Comparison of ENCODE assay signal across 33 cellular contexts in the genomic region with DNA sequence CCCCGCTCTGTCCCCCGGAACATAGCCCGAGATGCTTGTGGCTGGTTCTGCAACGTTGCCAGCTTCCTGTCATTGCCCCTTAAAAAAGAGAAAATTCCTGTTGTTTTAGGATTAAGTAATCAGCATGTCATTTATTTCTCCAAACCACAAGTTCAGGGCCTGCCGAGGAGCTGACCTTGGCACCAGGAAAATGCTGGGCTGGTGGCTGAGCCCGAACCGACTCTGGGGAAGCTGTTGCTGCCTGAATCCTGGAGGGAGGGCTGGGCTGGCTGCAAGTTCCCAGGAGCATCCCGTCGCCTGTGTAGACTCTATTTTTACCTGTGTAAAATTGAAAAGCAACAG.
A peak's percentile ranks its signal among the peaks of the same experiment; 100 is the strongest.
DNase-seq lines count a peak whose midpoint lies in the region; ATAC-seq, FAIRE-seq and TF ChIP-seq lines count a peak whose summit lies in the region.
"Had no signal": no experiment of that assay in that cellular context is flagged by ENCODE, and none has a peak within 500 bp of the region (broad histone marks: within the 10 kb centered on the region; RNA-seq: fewer than 3 reads in every experiment).

No MANE protein-coding gene starts in this region.

- DNase-seq in AG20443 (ENCODE audit: low spot score): peak; percentile 62
- DNase-seq in HT1080 (ENCODE audit: low read depth): peak; percentile 22
- DNase-seq in astrocyte (ENCODE audit: low read depth): peak; percentile 61
- DNase-seq in mesenchymal stem cell: peak; percentile 53
- no peak for DNase-seq in GM12892 (ENCODE audit: insufficient read length)
- DNase-seq: ACHN; activated CD4-positive, alpha-beta memory T cell treated with anti-CD3 and anti-CD28 coated beads for 36 hours; activated CD8-positive, alpha-beta memory T cell treated with anti-CD3 and anti-CD28 coated beads, Interleukin-2, amount 50 U/mL, for 4 hours; activated naive CD4-positive, alpha-beta T cell treated with anti-CD3 and anti-CD28 coated beads, Interleukin-2, amount 10 ng/mL, durations not matched to agents 7 days and 5 days; anterior cingulate cortex; Calu3; central memory CD4-positive, alpha-beta T cell; DMS79 treated with DMSO at 0.1 percent for 48 hours; H7; kidney glomerular epithelial cell; lower lobe of right lung; NCI-H1092; NCI-H1930; NCI-H524; nephron progenitor cell; NK-92 treated with Interleukin-12 subunit alpha and Interleukin-12 subunit beta, amount 100 ng/mL, for 24 hours; pancreas; stimulated activated CD4-positive, alpha-beta T cell treated with anti-CD3 and anti-CD28 coated beads, Interleukin-1b, Interleukin-23, amount 100 ng/mL, for 48 hours; tibial artery had no signal

- no peak for TF ChIP-seq EP300 in gastroesophageal sphincter (IDR thresholded peaks at IDR 0.05)

- H3K4me2 ChIP-seq in astrocyte (ENCODE audit: low read length): peak overlapping the region; percentile 31
- no peak overlapping the region for H3K4me2 ChIP-seq in mesenchymal stem cell (ENCODE audit: low read length, poor library complexity, severe bottlenecking)
- H3K4me2 ChIP-seq: smooth muscle cell had no signal

- peaks cover 39% of the 10 kb centered on the region for H3K4me1 ChIP-seq in astrocyte (ENCODE audit: insufficient read depth, low read length)
- peaks cover 2% of the 10 kb centered on the region for H3K4me1 ChIP-seq in mesenchymal stem cell (ENCODE audit: control insufficient read depth, insufficient read depth, low read depth, low read length)
- peaks cover 0 to 8% (median 0%) of the 10 kb centered on the region in 3 donors for H3K4me1 ChIP-seq in gastroesophageal sphincter
- H3K4me1 ChIP-seq: lower lobe of right lung, pancreas, tibial artery had no signal

- H3K27ac ChIP-seq in astrocyte (ENCODE audit: low read depth, low read length) (no peak overlapping the region), mesenchymal stem cell (ENCODE audit: low read length, poor library complexity, severe bottlenecking) (no peak overlapping the region), gastroesophageal sphincter (no peak overlapping the region)
- H3K27ac ChIP-seq: lower lobe of right lung, pancreas, tibial artery had no signal

- no peak overlapping the region for H2AK5ac ChIP-seq in mesenchymal stem cell (ENCODE audit: low read length, severe bottlenecking)

- H3K9me3 ChIP-seq in astrocyte (ENCODE audit: insufficient read depth, low read depth, low read length) (peaks cover 4% of the 10 kb centered on the region), mesenchymal stem cell (ENCODE audit: control insufficient read depth, low read length) (peaks cover 6% of the 10 kb centered on the region), gastroesophageal sphincter (peaks cover 0 to 4% (median 0%) of the 10 kb centered on the region in 3 donors)
- H3K9me3 ChIP-seq: pancreas had no signal

- H3K4me3 Mint-ChIP-seq in astrocyte (ENCODE audit: unreplicated experiment): no peak overlapping the region
- H3K4me3 Mint-ChIP-seq: activated CD4-positive, alpha-beta memory T cell treated with anti-CD3 and anti-CD28 coated beads for 36 hours; activated naive CD4-positive, alpha-beta T cell treated with anti-CD3 and anti-CD28 coated beads, Interleukin-2, amount 10 ng/mL, durations not matched to agents 7 days and 5 days; activated T-helper 1 cell treated with anti-CD3 and anti-CD28 coated beads, Interleukin-12 subunit alpha, Interleukin-12 subunit beta, Interleukin-2, Interleukin-4 antibody, amounts not matched to agents 30 ng/mL and 10 ng/mL and 1 ng/mL, durations not matched to agents 14 hours and 24 hours and 36 hours; CD14-positive monocyte; IgD-negative memory B cell; nephron progenitor cell had no signal

- no peaks in the 10 kb centered on the region for H3K36me3 Mint-ChIP-seq in astrocyte (ENCODE audit: low read depth, unreplicated experiment)
- H3K36me3 Mint-ChIP-seq: activated CD4-positive, alpha-beta memory T cell treated with anti-CD3 and anti-CD28 coated beads for 36 hours; activated naive CD4-positive, alpha-beta T cell treated with anti-CD3 and anti-CD28 coated beads, Interleukin-2, amount 10 ng/mL, durations not matched to agents 7 days and 5 days; CD14-positive monocyte; IgD-negative memory B cell had no signal

- H3K4me3 ChIP-seq in astrocyte (ENCODE audit: insufficient read depth, low read depth, low read length) (no peak overlapping the region), mesenchymal stem cell (ENCODE audit: insufficient read depth in 1 of 2, low read depth in 1 of 2, low read length in 2 of 2) (no peak overlapping the region), gastroesophageal sphincter (no peak overlapping the region)
- H3K4me3 ChIP-seq: GM12878, lower lobe of right lung, mucosa of descending colon, pancreas, smooth muscle cell, tibial artery had no signal

- no peaks in the 10 kb centered on the region for H4K20me1 ChIP-seq in astrocyte (ENCODE audit: insufficient read depth, low read length)

- peak overlapping the region; percentile 67 for H4K8ac ChIP-seq in mesenchymal stem cell (ENCODE audit: low read length)

- TF ChIP-seq CTCF in astrocyte (IDR thresholded peaks at IDR 0.05; ENCODE audit: insufficient read depth, low read depth, low read length): no peak
- TF ChIP-seq CTCF in gastroesophageal sphincter (IDR thresholded peaks at IDR 0.05): no peak

- H3K79me1 ChIP-seq in mesenchymal stem cell (replicated peaks; ENCODE audit: low read length, poor library complexity, severe bottlenecking): no peaks in the 10 kb centered on the region

- peak overlapping the region in 1 of 2 experiments; percentile 64 for H3K4ac ChIP-seq in mesenchymal stem cell (ENCODE audit: low read depth in 1 of 2, low read length in 2 of 2)

- no peak overlapping the region for H3K14ac ChIP-seq in mesenchymal stem cell (ENCODE audit: low read length in 2 of 2)

- peaks cover 27% of the 10 kb centered on the region for H3K4me1 Mint-ChIP-seq in astrocyte (ENCODE audit: low read depth, unreplicated experiment)
- H3K4me1 Mint-ChIP-seq: activated naive CD4-positive, alpha-beta T cell treated with anti-CD3 and anti-CD28 coated beads, Interleukin-2, amount 10 ng/mL, durations not matched to agents 7 days and 5 days had no signal

- WGBS in mesenchymal stem cell: 52% methylated on average over 6 of the region's 9 CpGs
- 70 to 80% methylated on average over 2 of the region's 9 CpGs for WGBS in gastroesophageal sphincter (ENCODE audit: low coverage in 1 of 2), 2 donors

- peak overlapping the region in 1 of 2 experiments; percentile 96 for H2BK12ac ChIP-seq in mesenchymal stem cell (ENCODE audit: low read length in 2 of 2)

- H2AFZ ChIP-seq in astrocyte (ENCODE audit: low read depth, low read length) (no peak overlapping the region), mesenchymal stem cell (ENCODE audit: low read depth, low read length) (no peak overlapping the region)

- peaks cover 2% of the 10 kb centered on the region for H3K9me3 Mint-ChIP-seq in astrocyte (ENCODE audit: unreplicated experiment)
- H3K9me3 Mint-ChIP-seq: activated naive CD4-positive, alpha-beta T cell treated with anti-CD3 and anti-CD28 coated beads, Interleukin-2, amount 10 ng/mL, durations not matched to agents 7 days and 5 days; activated T-helper 1 cell treated with anti-CD3 and anti-CD28 coated beads, Interleukin-12 subunit alpha, Interleukin-12 subunit beta, Interleukin-2, Interleukin-4 antibody, amounts not matched to agents 30 ng/mL and 10 ng/mL and 1 ng/mL, durations not matched to agents 14 hours and 24 hours and 36 hours had no signal

- H3K27ac Mint-ChIP-seq in astrocyte (ENCODE audit: unreplicated experiment): no peak overlapping the region
- H3K27ac Mint-ChIP-seq: activated CD4-positive, alpha-beta memory T cell treated with anti-CD3 and anti-CD28 coated beads for 36 hours; activated naive CD4-positive, alpha-beta T cell treated with anti-CD3 and anti-CD28 coated beads, Interleukin-2, amount 10 ng/mL, durations not matched to agents 7 days and 5 days; activated T-helper 1 cell treated with anti-CD3 and anti-CD28 coated beads, Interleukin-12 subunit alpha, Interleukin-12 subunit beta, Interleukin-2, Interleukin-4 antibody, amounts not matched to agents 30 ng/mL and 10 ng/mL and 1 ng/mL, durations not matched to agents 14 hours and 24 hours and 36 hours; CD14-positive monocyte; IgD-negative memory B cell; nephron progenitor cell had no signal

- H3K18ac ChIP-seq in mesenchymal stem cell (ENCODE audit: low read depth in 1 of 2, low read length in 2 of 2): peak overlapping the region; percentile 3 to 91

- no peak overlapping the region for H2BK15ac ChIP-seq in mesenchymal stem cell (ENCODE audit: low read depth, poor library complexity, severe bottlenecking)

- no peak for TF ChIP-seq POLR2A in GM12892 (IDR thresholded peaks at IDR 0.05; ENCODE audit: low read depth, low read length)
- TF ChIP-seq POLR2A in gastroesophageal sphincter (IDR thresholded peaks at IDR 0.05): no peak

- H3K36me3 ChIP-seq in astrocyte (ENCODE audit: insufficient read depth, low read length) (no peaks in the 10 kb centered on the region), mesenchymal stem cell (ENCODE audit: control insufficient read depth in 1 of 2, insufficient read depth in 2 of 2, low read depth in 1 of 2, low read length in 2 of 2) (no peaks in the 10 kb centered on the region), gastroesophageal sphincter (no peaks in the 10 kb centered on the region)
- H3K36me3 ChIP-seq: lower lobe of right lung, pancreas, tibial artery had no signal

- H3K27me3 ChIP-seq in astrocyte (ENCODE audit: insufficient read depth, low read length) (no peaks in the 10 kb centered on the region), mesenchymal stem cell (ENCODE audit: control insufficient read depth in 1 of 2, insufficient read depth in 1 of 2, low read length in 2 of 2) (peaks cover 0 to 14% of the 10 kb centered on the region in 2 experiments), gastroesophageal sphincter (no peaks in the 10 kb centered on the region)
- H3K27me3 ChIP-seq: pancreas had no signal

- H3K9ac ChIP-seq in astrocyte (ENCODE audit: low read length) (no peak overlapping the region), mesenchymal stem cell (ENCODE audit: low read length) (no peak overlapping the region)

- peak overlapping the region; percentile 80 for H2BK120ac ChIP-seq in mesenchymal stem cell (ENCODE audit: low read depth, low read length)

- no peak overlapping the region for H4K91ac ChIP-seq in mesenchymal stem cell (ENCODE audit: low read length)

- no peak overlapping the region for H3K23ac ChIP-seq in mesenchymal stem cell (ENCODE audit: low read length in 2 of 2)

- no peak overlapping the region for H2BK5ac ChIP-seq in mesenchymal stem cell (ENCODE audit: low read depth, low read length, poor library complexity, severe bottlenecking)

- ATAC-seq in GM21717 (IDR thresholded peaks at IDR 0.05; ENCODE audit: unreplicated experiment) (no peak), gastroesophageal sphincter (no peak)
- ATAC-seq: GM12878, lower lobe of right lung, mucosa of descending colon, pancreas had no signal

- peaks cover 17% of the 10 kb centered on the region for H3K27me3 Mint-ChIP-seq in astrocyte (ENCODE audit: low read depth, unreplicated experiment)

- H3K79me2 ChIP-seq in astrocyte (ENCODE audit: insufficient read depth, low read length): no peaks in the 10 kb centered on the region

- FAIRE-seq in astrocyte (lab: Jason Lieb, UNC): no peak
- no peak for FAIRE-seq in GM12892 (lab: Jason Lieb, UNC)
- FAIRE-seq: endometrium, GM12878, pancreas had no signal
